Comparison of ENCODE assay signal across 14 cellular contexts in the genomic region with DNA sequence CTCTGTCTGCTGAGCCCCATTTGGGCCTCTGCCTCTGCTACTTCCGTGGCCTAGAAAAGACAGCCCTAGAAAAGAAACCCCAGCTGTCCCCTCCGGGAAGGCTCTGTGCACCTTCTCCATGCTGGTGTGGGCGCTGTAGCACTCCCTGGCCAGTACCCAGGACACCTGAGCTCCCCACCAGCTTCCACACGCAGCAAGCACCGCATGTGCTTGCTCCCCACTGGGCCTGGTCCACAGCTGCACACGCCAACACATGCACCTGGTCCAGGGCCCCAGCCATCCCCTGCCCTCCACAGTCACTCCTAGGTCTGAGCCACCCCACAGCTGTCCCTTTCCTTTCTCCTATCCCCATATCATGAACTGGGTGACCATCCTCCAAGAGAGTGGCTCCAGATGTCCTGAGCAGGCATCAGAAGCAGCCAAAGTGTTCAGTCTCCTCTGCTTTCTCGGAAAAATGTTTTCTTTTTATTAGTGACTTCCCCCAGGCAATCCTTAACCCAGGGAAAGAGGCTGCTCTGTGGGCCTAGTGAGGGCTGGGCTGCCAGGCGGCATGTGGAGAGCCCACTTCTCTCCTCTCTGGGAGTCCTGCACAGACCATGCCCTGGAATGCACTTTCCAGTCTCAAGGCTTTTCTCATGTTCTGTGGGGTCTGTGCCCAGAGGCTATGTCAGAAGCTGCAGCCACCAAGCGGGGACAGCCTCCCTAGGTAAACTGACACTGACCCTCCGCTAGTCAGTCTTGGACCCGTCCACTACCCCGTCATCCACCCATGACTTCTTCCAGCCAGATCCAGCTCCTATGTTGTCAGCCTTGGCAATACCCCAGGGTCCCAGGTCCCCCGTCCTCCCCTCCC.
"Had no signal": no experiment of that assay in that cellular context is flagged by ENCODE, and none has a peak within 500 bp of the region (broad histone marks: within the 10 kb centered on the region; RNA-seq: fewer than 3 reads in every experiment).

No MANE protein-coding gene starts in this region.

- ATAC-seq: activated T-cell treated with anti-CD3 and anti-CD28 coated beads, Interleukin-2, amount 50 U/mL, for 72 hours; stimulated activated naive B cell treated with anti-CD40 and anti-IgM and Interleukin-4, amounts not matched to agents 10 μg/mL and 1 μg/mL and 100 μg/mL, for 72 hours had no signal

- H3K27ac ChIP-seq: cardiac muscle cell, VCaP had no signal

- H3K4me3 ChIP-seq: cardiac muscle cell had no signal

- FAIRE-seq: colon, endothelial cell of umbilical vein, frontal cortex, kidney, small intestine had no signal

- H3K36me3 ChIP-seq: cardiac muscle cell had no signal

- DNase-seq: activated CD4-positive, alpha-beta memory T cell treated with anti-CD3 and anti-CD28 coated beads for 36 hours; activated naive CD8-positive, alpha-beta T cell treated with anti-CD3 and anti-CD28 coated beads, Interleukin-2, amount 10 ng/mL, durations not matched to agents 7 days and 5 days; activated T-cell treated with anti-CD3 and anti-CD28 coated beads, Interleukin-2, amount 50 U/mL, for 72 hours; kidney; left ventricle myocardium superior; naive B cell; small intestine; stimulated activated naive B cell treated with anti-CD40 and anti-IgM and Interleukin-4, amounts not matched to agents 10 μg/mL and 1 μg/mL and 100 μg/mL, for 72 hours; T1000 had no signal

- H3K27me3 ChIP-seq: cardiac muscle cell had no signal
